In genomic region chr1:100075773-100076172, GRCh38 we compare ENCODE assay signal across 2 cellular contexts.
TF ChIP-seq lines count a peak whose summit lies in the region.

No MANE protein-coding gene starts in this region.

TF ChIP-seq in IMR-90, 13 proteins besides CTCF, POLR2A, EP300 and RAD21 (continued from another document):
- TF ChIP-seq RFX5 (IDR thresholded peaks at IDR 0.05; ENCODE audit: low read depth, low read length) (no peak), CHD1 (IDR thresholded peaks at IDR 0.05; ENCODE audit: low read depth, low read length) (no peak), ELK1 (IDR thresholded peaks at IDR 0.05; ENCODE audit: borderline replicate concordance, low read depth, low read length) (no peak), RCOR1 (IDR thresholded peaks at IDR 0.05; ENCODE audit: insufficient replicate concordance, low read length) (no peak), FOS (IDR thresholded peaks at IDR 0.05; ENCODE audit: low read depth, low read length) (no peak), MAFK (IDR thresholded peaks at IDR 0.05; ENCODE audit: low read depth, low read length) (no peak), NFE2L2 (IDR thresholded peaks at IDR 0.05; ENCODE audit: low read depth, low read length) (no peak), BHLHE40 (IDR thresholded peaks at IDR 0.05; ENCODE audit: low read depth, low read length) (no peak), USF2 (IDR thresholded peaks at IDR 0.05; ENCODE audit: low read depth, low read length) (no peak), CEBPB (IDR thresholded peaks at IDR 0.05; ENCODE audit: low read depth, low read length) (no peak), SMC3 (IDR thresholded peaks at IDR 0.05; ENCODE audit: low read depth, low read length) (no peak)

TF ChIP-seq in HEK293T, 16 proteins besides CTCF, POLR2A, EP300 and RAD21 (continued from another document):
- no peak for TF ChIP-seq LEF1 (IDR thresholded peaks at IDR 0.05; ENCODE audit: borderline replicate concordance)
- no peak for TF ChIP-seq SP1 (IDR thresholded peaks at IDR 0.05)
